8 cellular contexts compared by ENCODE assay signal in the genomic region with DNA sequence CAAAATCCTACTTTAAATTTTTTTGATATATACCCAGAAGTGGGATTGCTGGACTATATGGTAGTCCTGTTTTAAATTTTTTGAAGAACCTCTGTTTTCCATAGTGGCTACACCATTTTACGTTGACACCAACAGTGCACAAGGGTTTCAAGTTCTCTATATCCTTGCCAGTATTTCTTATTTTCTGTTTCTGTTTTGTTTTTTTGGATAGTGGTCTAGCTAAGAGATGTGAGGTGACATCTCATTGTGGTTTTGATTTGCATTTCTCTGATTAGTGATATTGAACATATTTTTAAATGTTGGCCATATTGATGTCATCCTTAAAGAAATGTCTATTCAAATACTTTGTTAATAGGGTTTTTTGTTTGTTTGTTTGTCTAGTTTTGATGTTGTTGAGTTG.
A peak's percentile ranks its signal among the peaks of the same experiment; 100 is the strongest.
DNase-seq lines count a peak whose midpoint lies in the region; ATAC-seq lines count a peak whose summit lies in the region.
"Not testable (repeated sequence)": the region's sequence is repeated elsewhere in the genome, so short reads cannot be mapped to it uniquely, and the experiment has no call there.

No MANE protein-coding gene starts in this region.

- H3K27ac Mint-ChIP-seq in memory B cell, result not testable (repeated sequence)

- H3K9me3 Mint-ChIP-seq in memory B cell, result not testable (repeated sequence)

- H3K4me1 Mint-ChIP-seq in memory B cell, result not testable (repeated sequence)

- H3K36me3 Mint-ChIP-seq in memory B cell, result not testable (repeated sequence)

- not testable (repeated sequence) for DNase-seq in memory B cell (ENCODE audit: low spot score in 2 of 2)

- ATAC-seq in GM18858 (IDR thresholded peaks at IDR 0.05; ENCODE audit: unreplicated experiment), result peak; percentile 87
- peak; percentile 75 for ATAC-seq in GM19328 (IDR thresholded peaks at IDR 0.05; ENCODE audit: unreplicated experiment)
- ATAC-seq in GM21390 (IDR thresholded peaks at IDR 0.05; ENCODE audit: unreplicated experiment), result peak; percentile 83
- peak; percentile 74 for ATAC-seq in GM21825 (IDR thresholded peaks at IDR 0.05; ENCODE audit: unreplicated experiment)
- peak; percentile 61 for ATAC-seq in HG02884 (IDR thresholded peaks at IDR 0.05; ENCODE audit: unreplicated experiment)
- peak; percentile 83 for ATAC-seq in HG03097 (IDR thresholded peaks at IDR 0.05; ENCODE audit: low FRiP score, unreplicated experiment)
- peak; percentile 74 for ATAC-seq in HG03439 (IDR thresholded peaks at IDR 0.05; ENCODE audit: unreplicated experiment)
- ATAC-seq in memory B cell (ENCODE audit: low read depth), result peak; percentile 82

- H3K27me3 Mint-ChIP-seq in memory B cell, result not testable (repeated sequence)

- H3K4me3 Mint-ChIP-seq in memory B cell, result not testable (repeated sequence)
